In the genomic region with DNA sequence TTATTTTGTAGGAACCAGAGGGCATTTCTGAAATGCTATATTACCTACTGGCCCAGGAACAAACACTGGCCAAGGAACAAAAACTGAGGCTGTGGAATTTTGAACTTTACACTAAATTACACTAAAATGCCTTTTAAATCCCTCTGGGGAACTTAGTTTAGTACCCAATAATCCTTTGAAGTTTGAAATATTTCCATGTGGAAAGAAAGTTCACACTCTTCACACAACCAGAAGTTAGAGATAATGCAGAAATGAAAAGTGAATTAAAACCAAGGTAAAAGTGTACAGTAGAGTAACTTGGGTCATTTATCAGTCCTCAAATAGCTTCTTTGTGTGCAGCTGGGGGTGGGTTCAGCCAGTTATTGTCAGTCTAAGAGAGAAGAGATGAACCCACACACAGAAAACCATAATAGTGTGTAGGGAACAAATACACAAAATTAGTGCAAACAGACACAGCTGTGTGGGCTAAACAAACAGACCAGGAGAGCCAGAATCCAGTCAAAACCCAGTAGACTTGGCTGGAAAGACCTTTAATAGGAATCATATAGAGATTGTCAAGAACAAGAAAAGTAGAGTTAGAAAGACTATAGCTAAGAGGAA, we compare ENCODE assay signal across 21 cellular contexts. TPM values are rescaled to one million over a fixed set of nuclear protein-coding genes. Genes with fewer than 3 reads are reported as not detected.
"Had no signal": no experiment of that assay in that cellular context is flagged by ENCODE, and none has a peak within 500 bp of the region (broad histone marks: within the 10 kb centered on the region; RNA-seq: fewer than 3 reads in every experiment).

No MANE protein-coding gene starts in this region.

- H3K9me3 ChIP-seq: esophagus muscularis mucosa had no signal

- DNase-seq: activated CD4-positive, alpha-beta T cell treated with anti-CD3 and anti-CD28 coated beads for 48 hours; activated CD8-positive, alpha-beta memory T cell treated with anti-CD3 and anti-CD28 coated beads, Interleukin-2, amount 50 U/mL, for 4 hours; activated effector memory CD4-positive, alpha-beta T cell treated with anti-CD3 and anti-CD28 coated beads, Interleukin-2, amount 50 U/mL, for 16 hours; activated T-cell treated with anti-CD3 and anti-CD28 coated beads, Interleukin-2, amount 50 U/mL, for 4 hours; dermis blood vessel endothelial cell; effector memory CD4-positive, alpha-beta T cell; left cardiac atrium; mesenchymal stem cell; naive thymus-derived CD8-positive, alpha-beta T cell; posterior cingulate gyrus; retina; stimulated activated CD4-positive, alpha-beta T cell treated with anti-CD3 and anti-CD28 coated beads, Interleukin-12 subunit alpha, Interleukin-12 subunit beta, amount 100 ng/mL, for 4 hours; stimulated activated CD4-positive, alpha-beta T cell treated with anti-CD3 and anti-CD28 coated beads, Interleukin-1b, Interleukin-23, amount 100 ng/mL, for 48 hours; stimulated activated CD8-positive, alpha-beta memory T cell treated with anti-CD3 and anti-CD28 coated beads, Interleukin-4, amount 100 ng/mL, for 48 hours; stimulated activated naive CD8-positive, alpha-beta T cell treated with anti-CD3 and anti-CD28 coated beads, Interleukin-15, amount 100 ng/mL, for 72 hours had no signal

- FAIRE-seq: endothelial cell of umbilical vein had no signal

- H3K4me3 Mint-ChIP-seq: activated T-cell treated with anti-CD3 and anti-CD28 coated beads, Interleukin-2, amount 50 U/mL, for 4 hours; naive thymus-derived CD8-positive, alpha-beta T cell; stimulated activated naive CD8-positive, alpha-beta T cell treated with anti-CD3 and anti-CD28 coated beads, Interleukin-15, amount 100 ng/mL, for 72 hours; T-helper 2 cell treated with Interferon-gamma antibody and Interleukin-4, amounts not matched to agents 5 μg/mL and 100 μg/mL, for 36 hours; type B pancreatic cell; WTC11 had no signal

- H3K27ac ChIP-seq: esophagus muscularis mucosa had no signal

- H3K27me3 ChIP-seq: esophagus muscularis mucosa had no signal

- H3K27ac Mint-ChIP-seq: naive thymus-derived CD8-positive, alpha-beta T cell; T-helper 2 cell treated with Interferon-gamma antibody and Interleukin-4, amounts not matched to agents 5 μg/mL and 100 μg/mL, for 36 hours; type B pancreatic cell; WTC11 had no signal

- H3K9me3 Mint-ChIP-seq: activated naive CD4-positive, alpha-beta T cell treated with anti-CD3 and anti-CD28 coated beads, Interleukin-2, amount 50 U/mL, for 72 hours; activated T-cell treated with anti-CD3 and anti-CD28 coated beads, Interleukin-2, amount 50 U/mL, for 4 hours; naive thymus-derived CD8-positive, alpha-beta T cell; stimulated activated naive CD8-positive, alpha-beta T cell treated with anti-CD3 and anti-CD28 coated beads, Interleukin-15, amount 100 ng/mL, for 72 hours; T-helper 2 cell treated with Interferon-gamma antibody and Interleukin-4, amounts not matched to agents 5 μg/mL and 100 μg/mL, for 36 hours; type B pancreatic cell had no signal

- H3K4me3 ChIP-seq: esophagus muscularis mucosa had no signal

- H3K27me3 Mint-ChIP-seq: naive thymus-derived CD8-positive, alpha-beta T cell; stimulated activated naive CD8-positive, alpha-beta T cell treated with anti-CD3 and anti-CD28 coated beads, Interleukin-15, amount 100 ng/mL, for 72 hours; type B pancreatic cell had no signal

- ATAC-seq: activated naive CD4-positive, alpha-beta T cell treated with anti-CD3 and anti-CD28 coated beads, Interleukin-2, amount 50 U/mL, for 72 hours; activated T-cell treated with anti-CD3 and anti-CD28 coated beads, Interleukin-2, amount 50 U/mL, for 4 hours; left cardiac atrium; naive thymus-derived CD8-positive, alpha-beta T cell; stimulated activated naive CD8-positive, alpha-beta T cell treated with anti-CD3 and anti-CD28 coated beads, Interleukin-15, amount 100 ng/mL, for 72 hours; WTC11 had no signal

RNA-seq across cellular contexts. Expression of gene DGKI, which starts 46.5 kb away (rescaled TPM):
- total RNA-seq: naive thymus-derived CD8-positive, alpha-beta T cell had no signal
